In genomic region chr7:130639391-130639790, GRCh38 we compare ENCODE assay signal across 32 cellular contexts. TPM values are rescaled to one million over a fixed set of nuclear protein-coding genes. Genes with fewer than 3 reads are reported as not detected.
"Had no signal": no experiment of that assay in that cellular context is flagged by ENCODE, and none has a peak within 500 bp of the region (broad histone marks: within the 10 kb centered on the region; RNA-seq: fewer than 3 reads in every experiment).

No MANE protein-coding gene starts in this region.

- H3K27ac ChIP-seq: ascending aorta, cardiac muscle cell, KMS-11, Peyer's patch, SJSA1 had no signal

- H3K4me1 ChIP-seq: ascending aorta, Peyer's patch, SJSA1 had no signal

- H3K4me3 ChIP-seq: ascending aorta, cardiac muscle cell, Peyer's patch, SJSA1 had no signal

- FAIRE-seq: TTC549 had no signal

- H3K27me3 ChIP-seq: ascending aorta, cardiac muscle cell, Peyer's patch, SJSA1 had no signal

- H3K36me3 ChIP-seq: Peyer's patch, SJSA1 had no signal

- H3K4me2 ChIP-seq: KMS-11, SK-N-SH had no signal

- H3K9me3 ChIP-seq: SJSA1 had no signal

- ATAC-seq: activated CD4-positive, alpha-beta T cell treated with anti-CD3 and anti-CD28 coated beads for 36 hours; activated CD4-positive, CD25-positive, alpha-beta regulatory T cell treated with anti-CD3 and anti-CD28 coated beads, Interleukin-2, amount 50 U/mL, for 24 hours; activated CD8-positive, alpha-beta T cell treated with anti-CD3 and anti-CD28 coated beads, Interleukin-2, amount 10 ng/mL, durations not matched to agents 7 days and 5 days; PC-3; WTC11 had no signal

- H3K9ac ChIP-seq: KMS-11, SK-N-SH had no signal

- DNase-seq: activated CD4-positive, alpha-beta T cell treated with anti-CD3 and anti-CD28 coated beads for 36 hours; activated CD4-positive, alpha-beta T cell treated with anti-CD3 and anti-CD28 coated beads, Interleukin-2, amount 10 ng/mL, durations not matched to agents 7 days and 5 days; activated CD4-positive, alpha-beta T cell treated with anti-CD3 and anti-CD28 coated beads, Interleukin-2, amount 50 U/mL, for 48 hours; activated CD8-positive, alpha-beta T cell treated with anti-CD3 and anti-CD28 coated beads, Interleukin-2, amount 10 ng/mL, durations not matched to agents 7 days and 5 days; activated gamma-delta T cell; activated naive CD4-positive, alpha-beta T cell treated with Interleukin-2 at 50 U/mL for 16 hours; activated naive CD8-positive, alpha-beta T cell treated with anti-CD3 and anti-CD28 coated beads, Interleukin-2, amount 10 ng/mL, durations not matched to agents 7 days and 5 days; activated T-cell treated with anti-CD3 and anti-CD28 coated beads, Interleukin-2, amount 50 U/mL, for 24 hours; amygdala; NCI-H1092 treated with DMSO at 0.1 percent for 48 hours; NCI-H1417 treated with DMSO at 0.1 percent for 48 hours; NCI-H187 treated with DMSO at 0.1 percent for 48 hours; NCI-H2081 treated with DMSO at 0.1 percent for 48 hours; NCI-H510A; NCI-H526; NCI-H748 treated with DMSO at 0.1 percent for 48 hours; NK-92 treated with Interleukin-12 subunit alpha and Interleukin-12 subunit beta, amount 100 ng/mL, for 24 hours; PC-3; Peyer's patch; RPMI8226; SHP77 treated with DMSO at 0.1 percent for 48 hours; SK-N-SH had no signal

RNA-seq across cellular contexts. Expression of gene TSGA13, which starts 47.0 kb away (rescaled TPM):
- total RNA-seq: activated CD4-positive, alpha-beta T cell treated with anti-CD3 and anti-CD28 coated beads for 36 hours; activated CD4-positive, alpha-beta T cell treated with anti-CD3 and anti-CD28 coated beads, Interleukin-2, amount 10 ng/mL, durations not matched to agents 7 days and 5 days; activated CD8-positive, alpha-beta T cell treated with anti-CD3 and anti-CD28 coated beads, Interleukin-2, amount 10 ng/mL, durations not matched to agents 7 days and 5 days; activated naive CD8-positive, alpha-beta T cell treated with anti-CD3 and anti-CD28 coated beads, Interleukin-2, amount 10 ng/mL, durations not matched to agents 7 days and 5 days; activated T-helper 2 cell treated with anti-CD3 and anti-CD28 coated beads, Interferon-gamma antibody, Interleukin-2, Interleukin-4, amounts not matched to agents 10 μg/mL and 5 μg/mL and 100 μg/mL, durations not matched to agents 14 hours and 24 hours and 36 hours; ascending aorta; cardiac muscle cell; M059J; PC-3; Peyer's patch; SJSA1; WTC11 had no signal
- polyA plus RNA-seq: adipose tissue, cardiac muscle cell, SK-N-SH had no signal
